In genomic region chr2:46818819-46819218, GRCh38 we compare ENCODE assay signal across 1 cellular context.
TF ChIP-seq lines count a peak whose summit lies in the region.

No MANE protein-coding gene starts in this region.

TF ChIP-seq in H1, 55 proteins besides CTCF, POLR2A, EP300 and RAD21:
- TF ChIP-seq, protein P1, sequence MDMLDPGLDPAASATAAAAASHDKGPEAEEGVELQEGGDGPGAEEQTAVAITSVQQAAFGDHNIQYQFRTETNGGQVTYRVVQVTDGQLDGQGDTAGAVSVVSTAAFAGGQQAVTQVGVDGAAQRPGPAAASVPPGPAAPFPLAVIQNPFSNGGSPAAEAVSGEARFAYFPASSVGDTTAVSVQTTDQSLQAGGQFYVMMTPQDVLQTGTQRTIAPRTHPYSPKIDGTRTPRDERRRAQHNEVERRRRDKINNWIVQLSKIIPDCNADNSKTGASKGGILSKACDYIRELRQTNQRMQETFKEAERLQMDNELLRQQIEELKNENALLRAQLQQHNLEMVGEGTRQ (IDR thresholded peaks at IDR 0.05; ENCODE audit: low read length): no peak
- TF ChIP-seq MAFK (IDR thresholded peaks at IDR 0.05; ENCODE audit: low read depth, low read length): no peak
- TF ChIP-seq, protein P2, sequence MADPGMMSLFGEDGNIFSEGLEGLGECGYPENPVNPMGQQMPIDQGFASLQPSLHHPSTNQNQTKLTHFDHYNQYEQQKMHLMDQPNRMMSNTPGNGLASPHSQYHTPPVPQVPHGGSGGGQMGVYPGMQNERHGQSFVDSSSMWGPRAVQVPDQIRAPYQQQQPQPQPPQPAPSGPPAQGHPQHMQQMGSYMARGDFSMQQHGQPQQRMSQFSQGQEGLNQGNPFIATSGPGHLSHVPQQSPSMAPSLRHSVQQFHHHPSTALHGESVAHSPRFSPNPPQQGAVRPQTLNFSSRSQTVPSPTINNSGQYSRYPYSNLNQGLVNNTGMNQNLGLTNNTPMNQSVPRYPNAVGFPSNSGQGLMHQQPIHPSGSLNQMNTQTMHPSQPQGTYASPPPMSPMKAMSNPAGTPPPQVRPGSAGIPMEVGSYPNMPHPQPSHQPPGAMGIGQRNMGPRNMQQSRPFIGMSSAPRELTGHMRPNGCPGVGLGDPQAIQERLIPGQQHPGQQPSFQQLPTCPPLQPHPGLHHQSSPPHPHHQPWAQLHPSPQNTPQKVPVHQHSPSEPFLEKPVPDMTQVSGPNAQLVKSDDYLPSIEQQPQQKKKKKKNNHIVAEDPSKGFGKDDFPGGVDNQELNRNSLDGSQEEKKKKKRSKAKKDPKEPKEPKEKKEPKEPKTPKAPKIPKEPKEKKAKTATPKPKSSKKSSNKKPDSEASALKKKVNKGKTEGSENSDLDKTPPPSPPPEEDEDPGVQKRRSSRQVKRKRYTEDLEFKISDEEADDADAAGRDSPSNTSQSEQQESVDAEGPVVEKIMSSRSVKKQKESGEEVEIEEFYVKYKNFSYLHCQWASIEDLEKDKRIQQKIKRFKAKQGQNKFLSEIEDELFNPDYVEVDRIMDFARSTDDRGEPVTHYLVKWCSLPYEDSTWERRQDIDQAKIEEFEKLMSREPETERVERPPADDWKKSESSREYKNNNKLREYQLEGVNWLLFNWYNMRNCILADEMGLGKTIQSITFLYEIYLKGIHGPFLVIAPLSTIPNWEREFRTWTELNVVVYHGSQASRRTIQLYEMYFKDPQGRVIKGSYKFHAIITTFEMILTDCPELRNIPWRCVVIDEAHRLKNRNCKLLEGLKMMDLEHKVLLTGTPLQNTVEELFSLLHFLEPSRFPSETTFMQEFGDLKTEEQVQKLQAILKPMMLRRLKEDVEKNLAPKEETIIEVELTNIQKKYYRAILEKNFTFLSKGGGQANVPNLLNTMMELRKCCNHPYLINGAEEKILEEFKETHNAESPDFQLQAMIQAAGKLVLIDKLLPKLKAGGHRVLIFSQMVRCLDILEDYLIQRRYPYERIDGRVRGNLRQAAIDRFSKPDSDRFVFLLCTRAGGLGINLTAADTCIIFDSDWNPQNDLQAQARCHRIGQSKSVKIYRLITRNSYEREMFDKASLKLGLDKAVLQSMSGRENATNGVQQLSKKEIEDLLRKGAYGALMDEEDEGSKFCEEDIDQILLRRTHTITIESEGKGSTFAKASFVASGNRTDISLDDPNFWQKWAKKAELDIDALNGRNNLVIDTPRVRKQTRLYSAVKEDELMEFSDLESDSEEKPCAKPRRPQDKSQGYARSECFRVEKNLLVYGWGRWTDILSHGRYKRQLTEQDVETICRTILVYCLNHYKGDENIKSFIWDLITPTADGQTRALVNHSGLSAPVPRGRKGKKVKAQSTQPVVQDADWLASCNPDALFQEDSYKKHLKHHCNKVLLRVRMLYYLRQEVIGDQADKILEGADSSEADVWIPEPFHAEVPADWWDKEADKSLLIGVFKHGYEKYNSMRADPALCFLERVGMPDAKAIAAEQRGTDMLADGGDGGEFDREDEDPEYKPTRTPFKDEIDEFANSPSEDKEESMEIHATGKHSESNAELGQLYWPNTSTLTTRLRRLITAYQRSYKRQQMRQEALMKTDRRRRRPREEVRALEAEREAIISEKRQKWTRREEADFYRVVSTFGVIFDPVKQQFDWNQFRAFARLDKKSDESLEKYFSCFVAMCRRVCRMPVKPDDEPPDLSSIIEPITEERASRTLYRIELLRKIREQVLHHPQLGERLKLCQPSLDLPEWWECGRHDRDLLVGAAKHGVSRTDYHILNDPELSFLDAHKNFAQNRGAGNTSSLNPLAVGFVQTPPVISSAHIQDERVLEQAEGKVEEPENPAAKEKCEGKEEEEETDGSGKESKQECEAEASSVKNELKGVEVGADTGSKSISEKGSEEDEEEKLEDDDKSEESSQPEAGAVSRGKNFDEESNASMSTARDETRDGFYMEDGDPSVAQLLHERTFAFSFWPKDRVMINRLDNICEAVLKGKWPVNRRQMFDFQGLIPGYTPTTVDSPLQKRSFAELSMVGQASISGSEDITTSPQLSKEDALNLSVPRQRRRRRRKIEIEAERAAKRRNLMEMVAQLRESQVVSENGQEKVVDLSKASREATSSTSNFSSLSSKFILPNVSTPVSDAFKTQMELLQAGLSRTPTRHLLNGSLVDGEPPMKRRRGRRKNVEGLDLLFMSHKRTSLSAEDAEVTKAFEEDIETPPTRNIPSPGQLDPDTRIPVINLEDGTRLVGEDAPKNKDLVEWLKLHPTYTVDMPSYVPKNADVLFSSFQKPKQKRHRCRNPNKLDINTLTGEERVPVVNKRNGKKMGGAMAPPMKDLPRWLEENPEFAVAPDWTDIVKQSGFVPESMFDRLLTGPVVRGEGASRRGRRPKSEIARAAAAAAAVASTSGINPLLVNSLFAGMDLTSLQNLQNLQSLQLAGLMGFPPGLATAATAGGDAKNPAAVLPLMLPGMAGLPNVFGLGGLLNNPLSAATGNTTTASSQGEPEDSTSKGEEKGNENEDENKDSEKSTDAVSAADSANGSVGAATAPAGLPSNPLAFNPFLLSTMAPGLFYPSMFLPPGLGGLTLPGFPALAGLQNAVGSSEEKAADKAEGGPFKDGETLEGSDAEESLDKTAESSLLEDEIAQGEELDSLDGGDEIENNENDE (IDR thresholded peaks at IDR 0.05; ENCODE audit: insufficient replicate concordance, low read length): no peak
- TF ChIP-seq KDM5A (IDR thresholded peaks at IDR 0.05; ENCODE audit: low read length): no peak
- no peak for TF ChIP-seq CEBPB (IDR thresholded peaks at IDR 0.05; ENCODE audit: low read depth, low read length)
